In the genomic region with DNA sequence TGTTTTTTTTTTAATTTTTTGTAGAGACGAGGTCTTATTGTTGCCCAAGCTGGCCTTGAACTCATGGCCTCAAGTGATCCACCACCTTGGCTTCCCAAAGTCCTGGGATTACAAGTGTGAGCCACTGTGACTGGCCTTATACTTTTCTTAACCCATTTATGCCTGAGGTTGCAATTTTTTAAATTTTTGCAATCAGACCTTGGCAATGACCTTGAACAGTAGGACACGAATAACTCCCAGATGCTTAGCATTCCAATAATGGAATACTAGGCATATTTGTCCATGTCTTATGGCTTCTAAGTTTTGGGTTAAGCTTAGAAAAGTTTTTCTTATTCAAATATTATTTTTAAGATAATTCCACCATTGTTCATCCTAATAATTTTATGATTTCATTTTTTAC, we compare ENCODE assay signal across 31 cellular contexts.
"Had no signal": no experiment of that assay in that cellular context is flagged by ENCODE, and none has a peak within 500 bp of the region (broad histone marks: within the 10 kb centered on the region; RNA-seq: fewer than 3 reads in every experiment).

No MANE protein-coding gene starts in this region.

- H3K4me3 ChIP-seq: coronary artery, dorsolateral prefrontal cortex had no signal

- DNase-seq: activated B cell treated with CpG ODN at 0.5 μM for 24 hours; activated CD4-positive, alpha-beta T cell treated with anti-CD3 and anti-CD28 coated beads for 48 hours; activated CD4-positive, alpha-beta T cell treated with anti-CD3 and anti-CD28 coated beads, Interleukin-2, amount 50 U/mL, for 1 hour; activated CD4-positive, alpha-beta T cell treated with anti-CD3 and anti-CD28 coated beads, Interleukin-2, amount 50 U/mL, for 48 hours; activated CD8-positive, alpha-beta memory T cell treated with anti-CD3 and anti-CD28 coated beads for 24 hours; activated CD8-positive, alpha-beta T cell treated with anti-CD3 and anti-CD28 coated beads for 36 hours; activated effector memory CD4-positive, alpha-beta T cell treated with Interleukin-2 at 50 U/mL for 16 hours; activated gamma-delta T cell treated with Interleukin-2 at 50 U/mL for 16 hours; activated naive CD4-positive, alpha-beta T cell treated with anti-CD3 and anti-CD28 coated beads, Interleukin-2, amount 50 U/mL, for 16 hours; activated naive CD4-positive, alpha-beta T cell treated with Interleukin-2 at 50 U/mL for 16 hours; activated T-cell treated with anti-CD3 and anti-CD28 coated beads, Interleukin-2, amount 50 U/mL, for 4 hours; amniotic stem cell; anterior cingulate cortex; brain microvascular endothelial cell; dorsolateral prefrontal cortex; effector memory CD4-positive, alpha-beta T cell; endodermal cell; foreskin melanocyte; head of caudate nucleus; T-helper 1 cell; T-helper 17 cell; T1000; WERI-Rb-1 had no signal

- H3K4me1 Mint-ChIP-seq: central memory CD8-positive, alpha-beta T cell; endodermal cell had no signal

- H3K27ac ChIP-seq: brain microvascular endothelial cell, coronary artery, dorsolateral prefrontal cortex, WERI-Rb-1 had no signal

- H3K4me3 Mint-ChIP-seq: activated B cell treated with CpG ODN at 0.5 μM for 24 hours; activated CD8-positive, alpha-beta T cell treated with anti-CD3 and anti-CD28 coated beads for 36 hours; activated naive CD8-positive, alpha-beta T cell; activated T-cell treated with anti-CD3 and anti-CD28 coated beads, Interleukin-2, amount 50 U/mL, for 4 hours; activated T-helper 17 cell treated with anti-CD3 and anti-CD28 coated beads, Interleukin-2, amount 50 U/mL, for 72 hours; central memory CD8-positive, alpha-beta T cell; dendritic cell treated with granulocyte-macrophage colony-stimulating factor and Interleukin-4, amounts not matched to agents 40 ng/mL and 50 ng/mL, for 4 days; endodermal cell; T-helper 17 cell; T-helper 2 cell treated with Interferon-gamma antibody and Interleukin-4, amounts not matched to agents 5 μg/mL and 100 μg/mL, for 36 hours had no signal

- H3K27ac Mint-ChIP-seq: activated B cell treated with CpG ODN at 0.5 μM for 24 hours; activated CD8-positive, alpha-beta T cell treated with anti-CD3 and anti-CD28 coated beads for 36 hours; activated naive CD8-positive, alpha-beta T cell; activated T-helper 17 cell treated with anti-CD3 and anti-CD28 coated beads, Interleukin-2, amount 50 U/mL, for 72 hours; dendritic cell treated with granulocyte-macrophage colony-stimulating factor and Interleukin-4, amounts not matched to agents 40 ng/mL and 50 ng/mL, for 4 days; endodermal cell; T-helper 17 cell; T-helper 2 cell treated with Interferon-gamma antibody and Interleukin-4, amounts not matched to agents 5 μg/mL and 100 μg/mL, for 36 hours had no signal

- H3K36me3 Mint-ChIP-seq: activated naive CD8-positive, alpha-beta T cell had no signal

- H3K9me3 Mint-ChIP-seq: activated B cell treated with CpG ODN at 0.5 μM for 24 hours; activated CD8-positive, alpha-beta T cell treated with anti-CD3 and anti-CD28 coated beads for 36 hours; activated T-cell treated with anti-CD3 and anti-CD28 coated beads, Interleukin-2, amount 50 U/mL, for 4 hours; activated T-helper 17 cell treated with anti-CD3 and anti-CD28 coated beads, Interleukin-2, amount 50 U/mL, for 72 hours; central memory CD8-positive, alpha-beta T cell; dendritic cell treated with granulocyte-macrophage colony-stimulating factor and Interleukin-4, amounts not matched to agents 40 ng/mL and 50 ng/mL, for 4 days; endodermal cell; T-helper 2 cell treated with Interferon-gamma antibody and Interleukin-4, amounts not matched to agents 5 μg/mL and 100 μg/mL, for 36 hours had no signal

- ATAC-seq: activated CD4-positive, CD25-positive, alpha-beta regulatory T cell treated with anti-CD3 and anti-CD28 coated beads, Interleukin-2, amount 50 U/mL, for 24 hours; activated CD8-positive, alpha-beta T cell treated with anti-CD3 and anti-CD28 coated beads for 36 hours; activated T-cell treated with anti-CD3 and anti-CD28 coated beads, Interleukin-2, amount 50 U/mL, for 4 hours; activated T-helper 17 cell treated with anti-CD3 and anti-CD28 coated beads, Interleukin-2, amount 50 U/mL, for 72 hours; esophagus mucosa; T-helper 17 cell had no signal

- H3K27me3 ChIP-seq: dorsolateral prefrontal cortex had no signal

- H3K36me3 ChIP-seq: brain microvascular endothelial cell, WERI-Rb-1 had no signal

- H3K27me3 Mint-ChIP-seq: activated B cell treated with CpG ODN at 0.5 μM for 24 hours had no signal
